8 cellular contexts compared by ENCODE assay signal in the genomic region with DNA sequence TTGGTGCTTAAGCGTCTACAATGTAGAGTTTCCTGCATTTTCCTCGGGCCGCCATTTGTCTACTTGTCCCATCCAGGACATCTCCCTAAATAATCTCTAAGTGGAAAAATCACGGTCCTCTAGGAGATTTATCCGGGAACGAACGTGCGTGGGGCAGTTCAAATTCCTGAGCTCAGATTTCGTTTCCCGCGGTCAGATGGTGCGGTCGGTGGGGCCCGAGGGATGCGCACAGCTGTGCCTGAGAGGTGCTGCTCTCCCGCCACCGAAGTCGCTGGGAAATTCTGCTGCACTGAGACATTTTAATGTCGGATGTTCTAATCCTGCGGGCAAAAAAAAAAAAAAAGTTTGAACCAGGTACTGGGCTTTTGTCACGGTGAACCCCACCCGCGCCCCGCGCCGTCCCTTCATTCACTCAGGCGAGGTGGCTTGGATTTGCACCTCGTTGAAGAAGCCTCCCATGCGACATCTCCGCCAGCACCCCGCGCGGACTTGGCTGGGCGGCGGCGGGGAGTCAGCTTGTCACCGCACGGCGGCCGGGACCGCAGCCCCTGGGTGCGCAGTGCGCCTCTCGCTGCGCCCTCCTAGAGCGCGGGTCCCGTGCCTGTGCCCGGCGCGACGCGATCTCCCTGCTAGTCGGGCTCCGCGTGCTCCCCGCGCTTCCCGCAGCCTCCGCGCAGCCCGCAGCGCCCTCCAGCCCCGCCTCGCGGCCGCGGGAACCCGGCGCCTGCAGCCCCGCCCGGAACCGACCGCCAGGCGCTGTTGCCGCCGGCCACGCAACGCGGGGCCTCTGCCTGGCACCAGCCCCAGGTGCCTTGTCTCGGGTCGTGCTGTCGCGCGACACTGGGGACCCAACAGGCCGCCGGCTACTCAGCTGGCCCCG.
DNase-seq lines count a peak whose midpoint lies in the region; ATAC-seq and TF ChIP-seq lines count a peak whose summit lies in the region.

No MANE protein-coding gene starts in this region.

- DNase-seq in AG08395 (ENCODE audit: low spot score) (peak; percentile 42), T-helper 17 cell (no peak), fibroblast of pulmonary artery (ENCODE audit: low read depth) (peak; percentile 54)
- DNase-seq in natural killer cell treated with Interleukin-12 subunit alpha and Interleukin-12 subunit beta and Interleukin-15 and Interleukin-18, amount 100 ng/mL, for 72 hours (ENCODE audit: low spot score): no peak

- H3K4me3 ChIP-seq in fibroblast of pulmonary artery (replicated peaks; ENCODE audit: low read depth, low read length): peak overlapping the region; percentile 63

- no peaks in the 10 kb centered on the region for H3K9me3 ChIP-seq in T-helper 17 cell (ENCODE audit: control insufficient read depth, low read length, poor library complexity, severe bottlenecking)

- peaks cover 20% of the 10 kb centered on the region for H3K27me3 Mint-ChIP-seq in T-helper 17 cell
- peaks cover 25 to 34% of the 10 kb centered on the region in 2 donors for H3K27me3 Mint-ChIP-seq in natural killer cell treated with Interleukin-12 subunit alpha and Interleukin-12 subunit beta and Interleukin-15 and Interleukin-18, amount 100 ng/mL, for 72 hours

- H3K4me3 Mint-ChIP-seq in T-helper 17 cell: peak overlapping the region; percentile 25
- peak overlapping the region; percentile 65 for H3K4me3 Mint-ChIP-seq in natural killer cell treated with Interleukin-12 subunit alpha and Interleukin-12 subunit beta and Interleukin-15 and Interleukin-18, amount 100 ng/mL, for 72 hours

- H3K9me3 Mint-ChIP-seq in natural killer cell treated with Interleukin-12 subunit alpha and Interleukin-12 subunit beta and Interleukin-15 and Interleukin-18, amount 100 ng/mL, for 72 hours: no peaks in the 10 kb centered on the region

- ATAC-seq in GM18867 (IDR thresholded peaks at IDR 0.05; ENCODE audit: unreplicated experiment) (peak; percentile 31), T-helper 17 cell (peak; percentile 14), GM21619 (IDR thresholded peaks at IDR 0.05; ENCODE audit: unreplicated experiment) (no peak), HG03175 (IDR thresholded peaks at IDR 0.05; ENCODE audit: unreplicated experiment) (no peak), HG03196 (IDR thresholded peaks at IDR 0.05; ENCODE audit: unreplicated experiment) (no peak)
- peak; percentile 27 to 67 for ATAC-seq in natural killer cell treated with Interleukin-12 subunit alpha and Interleukin-12 subunit beta and Interleukin-15 and Interleukin-18, amount 100 ng/mL, for 72 hours

- TF ChIP-seq CTCF in fibroblast of pulmonary artery (IDR thresholded peaks at IDR 0.05; ENCODE audit: low read length, missing control alignments): no peak

- no peaks in the 10 kb centered on the region for H3K4me1 Mint-ChIP-seq in T-helper 17 cell
- peaks cover 5 to 8% of the 10 kb centered on the region in 2 donors for H3K4me1 Mint-ChIP-seq in natural killer cell treated with Interleukin-12 subunit alpha and Interleukin-12 subunit beta and Interleukin-15 and Interleukin-18, amount 100 ng/mL, for 72 hours (ENCODE audit: low read depth in 2 of 2)

- no peak overlapping the region for H3K27ac Mint-ChIP-seq in T-helper 17 cell
- no peak overlapping the region for H3K27ac Mint-ChIP-seq in natural killer cell treated with Interleukin-12 subunit alpha and Interleukin-12 subunit beta and Interleukin-15 and Interleukin-18, amount 100 ng/mL, for 72 hours

- no peaks in the 10 kb centered on the region for H3K36me3 Mint-ChIP-seq in T-helper 17 cell (ENCODE audit: low read depth)
- H3K36me3 Mint-ChIP-seq in natural killer cell treated with Interleukin-12 subunit alpha and Interleukin-12 subunit beta and Interleukin-15 and Interleukin-18, amount 100 ng/mL, for 72 hours: no peaks in the 10 kb centered on the region

Comparison
In these comparisons a context has a peak if more than half of its experiments do, and no peak if none do; other contexts are left out.
1. DNase-seq: peak in AG08395 (single experiment) and fibroblast of pulmonary artery (single experiment); none in T-helper 17 cell (0 of 3) and natural killer cell treated with Interleukin-12 subunit alpha and Interleukin-12 subunit beta and Interleukin-15 and Interleukin-18, amount 100 ng/mL, for 72 hours (single experiment).
2. ATAC-seq: peak in GM18867 (single experiment), T-helper 17 cell (single experiment) and natural killer cell treated with Interleukin-12 subunit alpha and Interleukin-12 subunit beta and Interleukin-15 and Interleukin-18, amount 100 ng/mL, for 72 hours (2 of 2); none in GM21619 (single experiment), HG03175 (single experiment) and HG03196 (single experiment).